Comparison of ENCODE assay signal across 1 cellular context in the genomic region with DNA sequence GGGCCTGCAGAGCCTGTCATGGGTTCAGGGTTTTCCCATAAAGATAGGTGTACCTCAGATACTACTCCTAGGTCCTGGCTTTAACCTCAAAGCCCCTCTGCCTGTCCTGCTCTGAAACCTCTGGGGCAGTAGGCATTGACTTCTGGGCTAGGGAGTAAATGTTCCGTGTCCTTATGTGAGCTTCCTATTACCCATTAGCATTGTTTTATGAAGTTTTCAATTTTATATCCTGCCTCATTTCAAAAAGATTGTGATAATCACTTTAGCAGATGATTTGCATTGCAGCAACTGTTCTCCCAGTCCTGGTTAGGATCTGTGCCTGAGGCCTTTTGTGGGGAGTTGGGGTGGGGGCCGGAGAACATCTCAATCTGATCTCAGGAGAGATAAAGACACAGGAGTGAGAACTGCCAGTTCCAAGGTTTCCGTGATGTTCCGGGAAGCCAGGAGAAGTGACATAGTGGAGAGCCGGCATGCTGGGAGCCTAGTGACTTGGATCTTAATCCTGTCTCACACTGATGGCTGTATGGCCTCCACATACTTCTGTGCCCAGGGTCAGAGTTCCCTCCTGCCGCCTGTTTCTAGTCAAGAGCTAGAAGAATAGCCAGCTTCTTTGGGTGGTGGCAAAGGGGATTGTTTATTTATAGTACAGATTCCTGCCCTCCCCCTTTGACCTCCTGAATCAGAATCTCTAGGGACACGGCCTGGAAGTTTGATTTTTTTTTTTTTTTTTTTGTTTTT.
A peak's percentile ranks its signal among the peaks of the same experiment; 100 is the strongest.
TF ChIP-seq lines count a peak whose summit lies in the region.

No MANE protein-coding gene starts in this region.

TF ChIP-seq in A549, 52 proteins besides CTCF, POLR2A, EP300 and RAD21 (continued from another document):
- no peak for TF ChIP-seq RNF2 (IDR thresholded peaks at IDR 0.05; ENCODE audit: borderline replicate concordance, low read depth)
- no peak for TF ChIP-seq NPAS2 (CRISPR knock-in tag; IDR thresholded peaks at IDR 0.05; ENCODE audit: borderline replicate concordance)
- TF ChIP-seq BHLHE40 (IDR thresholded peaks at IDR 0.05; ENCODE audit: low read depth, low read length): no peak
- no peak; the same call in 1 of the 2 replicates for TF ChIP-seq POLR2AphosphoS2 (conservative IDR thresholded peaks at IDR 0.05; ENCODE audit: low read length)
- TF ChIP-seq JUNB (IDR thresholded peaks at IDR 0.05): no peak
- TF ChIP-seq, protein P1, sequence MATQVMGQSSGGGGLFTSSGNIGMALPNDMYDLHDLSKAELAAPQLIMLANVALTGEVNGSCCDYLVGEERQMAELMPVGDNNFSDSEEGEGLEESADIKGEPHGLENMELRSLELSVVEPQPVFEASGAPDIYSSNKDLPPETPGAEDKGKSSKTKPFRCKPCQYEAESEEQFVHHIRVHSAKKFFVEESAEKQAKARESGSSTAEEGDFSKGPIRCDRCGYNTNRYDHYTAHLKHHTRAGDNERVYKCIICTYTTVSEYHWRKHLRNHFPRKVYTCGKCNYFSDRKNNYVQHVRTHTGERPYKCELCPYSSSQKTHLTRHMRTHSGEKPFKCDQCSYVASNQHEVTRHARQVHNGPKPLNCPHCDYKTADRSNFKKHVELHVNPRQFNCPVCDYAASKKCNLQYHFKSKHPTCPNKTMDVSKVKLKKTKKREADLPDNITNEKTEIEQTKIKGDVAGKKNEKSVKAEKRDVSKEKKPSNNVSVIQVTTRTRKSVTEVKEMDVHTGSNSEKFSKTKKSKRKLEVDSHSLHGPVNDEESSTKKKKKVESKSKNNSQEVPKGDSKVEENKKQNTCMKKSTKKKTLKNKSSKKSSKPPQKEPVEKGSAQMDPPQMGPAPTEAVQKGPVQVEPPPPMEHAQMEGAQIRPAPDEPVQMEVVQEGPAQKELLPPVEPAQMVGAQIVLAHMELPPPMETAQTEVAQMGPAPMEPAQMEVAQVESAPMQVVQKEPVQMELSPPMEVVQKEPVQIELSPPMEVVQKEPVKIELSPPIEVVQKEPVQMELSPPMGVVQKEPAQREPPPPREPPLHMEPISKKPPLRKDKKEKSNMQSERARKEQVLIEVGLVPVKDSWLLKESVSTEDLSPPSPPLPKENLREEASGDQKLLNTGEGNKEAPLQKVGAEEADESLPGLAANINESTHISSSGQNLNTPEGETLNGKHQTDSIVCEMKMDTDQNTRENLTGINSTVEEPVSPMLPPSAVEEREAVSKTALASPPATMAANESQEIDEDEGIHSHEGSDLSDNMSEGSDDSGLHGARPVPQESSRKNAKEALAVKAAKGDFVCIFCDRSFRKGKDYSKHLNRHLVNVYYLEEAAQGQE (IDR thresholded peaks at IDR 0.05): 0 out of 2 replicates have a peak, but pooled peaks have one; percentile 1
- TF ChIP-seq, protein P2, sequence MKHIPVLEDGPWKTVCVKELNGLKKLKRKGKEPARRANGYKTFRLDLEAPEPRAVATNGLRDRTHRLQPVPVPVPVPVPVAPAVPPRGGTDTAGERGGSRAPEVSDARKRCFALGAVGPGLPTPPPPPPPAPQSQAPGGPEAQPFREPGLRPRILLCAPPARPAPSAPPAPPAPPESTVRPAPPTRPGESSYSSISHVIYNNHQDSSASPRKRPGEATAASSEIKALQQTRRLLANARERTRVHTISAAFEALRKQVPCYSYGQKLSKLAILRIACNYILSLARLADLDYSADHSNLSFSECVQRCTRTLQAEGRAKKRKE (CRISPR knock-in tag; IDR thresholded peaks at IDR 0.05; ENCODE audit: low read depth): 0 out of 2 replicates have a peak, but pooled peaks have one; percentile 13
- no peak for TF ChIP-seq KDM5A (IDR thresholded peaks at IDR 0.05)
- TF ChIP-seq FOSB (CRISPR knock-in tag; IDR thresholded peaks at IDR 0.05): 0 out of 2 replicates have a peak, but pooled peaks have one; percentile 21
- TF ChIP-seq CEBPB (IDR thresholded peaks at IDR 0.05): no peak
- TF ChIP-seq, protein P3, sequence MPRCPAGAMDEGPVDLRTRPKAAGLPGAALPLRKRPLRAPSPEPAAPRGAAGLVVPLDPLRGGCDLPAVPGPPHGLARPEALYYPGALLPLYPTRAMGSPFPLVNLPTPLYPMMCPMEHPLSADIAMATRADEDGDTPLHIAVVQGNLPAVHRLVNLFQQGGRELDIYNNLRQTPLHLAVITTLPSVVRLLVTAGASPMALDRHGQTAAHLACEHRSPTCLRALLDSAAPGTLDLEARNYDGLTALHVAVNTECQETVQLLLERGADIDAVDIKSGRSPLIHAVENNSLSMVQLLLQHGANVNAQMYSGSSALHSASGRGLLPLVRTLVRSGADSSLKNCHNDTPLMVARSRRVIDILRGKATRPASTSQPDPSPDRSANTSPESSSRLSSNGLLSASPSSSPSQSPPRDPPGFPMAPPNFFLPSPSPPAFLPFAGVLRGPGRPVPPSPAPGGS (IDR thresholded peaks at IDR 0.05): no peak; the same call in 2 of the 3 replicates
- peak; percentile 41; the same call in 1 of the 2 replicates for TF ChIP-seq TP53 (CRISPR knock-in tag; IDR thresholded peaks at IDR 0.05)
- TF ChIP-seq, protein P4, sequence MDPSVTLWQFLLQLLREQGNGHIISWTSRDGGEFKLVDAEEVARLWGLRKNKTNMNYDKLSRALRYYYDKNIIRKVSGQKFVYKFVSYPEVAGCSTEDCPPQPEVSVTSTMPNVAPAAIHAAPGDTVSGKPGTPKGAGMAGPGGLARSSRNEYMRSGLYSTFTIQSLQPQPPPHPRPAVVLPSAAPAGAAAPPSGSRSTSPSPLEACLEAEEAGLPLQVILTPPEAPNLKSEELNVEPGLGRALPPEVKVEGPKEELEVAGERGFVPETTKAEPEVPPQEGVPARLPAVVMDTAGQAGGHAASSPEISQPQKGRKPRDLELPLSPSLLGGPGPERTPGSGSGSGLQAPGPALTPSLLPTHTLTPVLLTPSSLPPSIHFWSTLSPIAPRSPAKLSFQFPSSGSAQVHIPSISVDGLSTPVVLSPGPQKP (IDR thresholded peaks at IDR 0.05; ENCODE audit: low read depth, low read length): no peak
- 0 out of 5 replicates have a peak, but pooled peaks of 1 of the 2 experiments have one; percentile 15 for TF ChIP-seq JUN (IDR thresholded peaks at IDR 0.05)
- no peak for TF ChIP-seq HOXB13 (CRISPR knock-in tag; IDR thresholded peaks at IDR 0.05; ENCODE audit: low read depth)
- TF ChIP-seq PHF8 (IDR thresholded peaks at IDR 0.05; ENCODE audit: borderline replicate concordance, low read depth): no peak
- no peak for TF ChIP-seq HOXA7 (CRISPR knock-in tag; IDR thresholded peaks at IDR 0.05)
- no peak for TF ChIP-seq ESRRA (IDR thresholded peaks at IDR 0.05; ENCODE audit: borderline replicate concordance, low read length)
- TF ChIP-seq, protein P5, sequence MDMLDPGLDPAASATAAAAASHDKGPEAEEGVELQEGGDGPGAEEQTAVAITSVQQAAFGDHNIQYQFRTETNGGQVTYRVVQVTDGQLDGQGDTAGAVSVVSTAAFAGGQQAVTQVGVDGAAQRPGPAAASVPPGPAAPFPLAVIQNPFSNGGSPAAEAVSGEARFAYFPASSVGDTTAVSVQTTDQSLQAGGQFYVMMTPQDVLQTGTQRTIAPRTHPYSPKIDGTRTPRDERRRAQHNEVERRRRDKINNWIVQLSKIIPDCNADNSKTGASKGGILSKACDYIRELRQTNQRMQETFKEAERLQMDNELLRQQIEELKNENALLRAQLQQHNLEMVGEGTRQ (IDR thresholded peaks at IDR 0.05): no peak
- TF ChIP-seq FOXS1 (CRISPR knock-in tag; IDR thresholded peaks at IDR 0.05): no peak
